1 cellular context compared by ENCODE assay signal in the genomic region with DNA sequence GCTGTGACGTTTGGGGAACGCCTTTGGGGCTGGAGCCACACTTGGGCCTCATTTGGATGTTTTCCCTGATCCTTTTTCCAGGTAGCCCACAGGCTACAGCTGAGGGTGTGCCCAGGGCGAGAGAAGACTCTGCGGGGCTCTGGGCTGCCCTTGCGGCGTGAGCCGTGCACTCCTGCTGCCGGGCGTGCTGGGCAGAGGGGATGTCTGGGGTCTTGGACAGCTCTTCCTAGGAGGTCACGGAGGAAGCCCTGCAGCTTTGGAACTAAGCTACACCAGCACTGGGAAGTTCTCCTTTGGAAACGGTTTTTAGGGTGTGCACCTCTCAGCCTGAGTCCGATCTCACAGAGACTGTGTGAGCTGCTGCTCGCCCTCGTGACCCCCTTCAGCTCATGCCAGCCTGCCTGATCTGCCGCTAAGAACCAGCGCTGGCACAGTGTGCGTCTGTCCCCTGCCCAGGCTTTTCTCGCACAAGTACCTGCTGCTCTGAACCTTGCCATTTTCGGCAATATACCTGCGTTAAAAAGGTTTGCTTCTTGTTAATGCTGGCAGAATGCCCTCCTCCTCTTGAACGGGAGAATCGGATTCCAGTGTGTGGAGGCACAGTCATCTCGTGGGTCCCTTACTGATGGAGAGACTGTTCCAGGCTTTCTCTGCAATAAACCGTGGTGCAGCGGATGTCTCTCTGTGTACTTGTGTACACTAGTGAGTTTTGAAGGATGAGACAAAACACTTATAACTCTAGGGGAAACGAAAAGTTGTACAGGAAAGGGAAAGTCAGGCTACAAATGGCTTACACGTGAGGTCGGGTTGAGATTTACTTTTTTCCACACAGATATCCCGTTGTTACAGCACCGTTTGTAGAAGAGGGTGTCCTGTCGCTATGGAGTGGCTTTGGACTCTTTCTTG.
TF ChIP-seq lines count a peak whose summit lies in the region.

No MANE protein-coding gene starts in this region.

TF ChIP-seq in K562, 482 proteins besides CTCF, POLR2A, EP300 and RAD21:
- TF ChIP-seq CBX2 (IDR thresholded peaks at IDR 0.05; ENCODE audit: insufficient read depth, low read length, poor library complexity, severe bottlenecking), result peak; percentile 77
- TF ChIP-seq ARID2 (IDR thresholded peaks at IDR 0.05), result no peak
- no peak for TF ChIP-seq CEBPB (tag; IDR thresholded peaks at IDR 0.05)
- TF ChIP-seq HEY1 (CRISPR knock-in tag; IDR thresholded peaks at IDR 0.05; ENCODE audit: borderline replicate concordance), result no peak
- no peak for TF ChIP-seq DNMT1 (IDR thresholded peaks at IDR 0.05)
- peak; percentile 91; the same call in 1 of the 2 replicates for TF ChIP-seq EZH2 (IDR thresholded peaks at IDR 0.05; ENCODE audit: borderline replicate concordance, low read depth, low read length)
- no peak for TF ChIP-seq IRF2 (CRISPR knock-in tag; IDR thresholded peaks at IDR 0.05)
- peak; percentile 33; the same call in 1 of the 2 replicates for TF ChIP-seq BMI1 (IDR thresholded peaks at IDR 0.05; ENCODE audit: low read length)
- TF ChIP-seq BRF1 (IDR thresholded peaks at IDR 0.05; ENCODE audit: borderline replicate concordance, extremely low read depth, insufficient read length), result no peak
- TF ChIP-seq XRCC4 (IDR thresholded peaks at IDR 0.05; ENCODE audit: extremely low read depth, insufficient read depth, insufficient read length), result no peak
- peak; percentile 24 for TF ChIP-seq ZFP36 (IDR thresholded peaks at IDR 0.05; ENCODE audit: low read depth, low read length, partially characterized antibody)
- TF ChIP-seq, protein P1, sequence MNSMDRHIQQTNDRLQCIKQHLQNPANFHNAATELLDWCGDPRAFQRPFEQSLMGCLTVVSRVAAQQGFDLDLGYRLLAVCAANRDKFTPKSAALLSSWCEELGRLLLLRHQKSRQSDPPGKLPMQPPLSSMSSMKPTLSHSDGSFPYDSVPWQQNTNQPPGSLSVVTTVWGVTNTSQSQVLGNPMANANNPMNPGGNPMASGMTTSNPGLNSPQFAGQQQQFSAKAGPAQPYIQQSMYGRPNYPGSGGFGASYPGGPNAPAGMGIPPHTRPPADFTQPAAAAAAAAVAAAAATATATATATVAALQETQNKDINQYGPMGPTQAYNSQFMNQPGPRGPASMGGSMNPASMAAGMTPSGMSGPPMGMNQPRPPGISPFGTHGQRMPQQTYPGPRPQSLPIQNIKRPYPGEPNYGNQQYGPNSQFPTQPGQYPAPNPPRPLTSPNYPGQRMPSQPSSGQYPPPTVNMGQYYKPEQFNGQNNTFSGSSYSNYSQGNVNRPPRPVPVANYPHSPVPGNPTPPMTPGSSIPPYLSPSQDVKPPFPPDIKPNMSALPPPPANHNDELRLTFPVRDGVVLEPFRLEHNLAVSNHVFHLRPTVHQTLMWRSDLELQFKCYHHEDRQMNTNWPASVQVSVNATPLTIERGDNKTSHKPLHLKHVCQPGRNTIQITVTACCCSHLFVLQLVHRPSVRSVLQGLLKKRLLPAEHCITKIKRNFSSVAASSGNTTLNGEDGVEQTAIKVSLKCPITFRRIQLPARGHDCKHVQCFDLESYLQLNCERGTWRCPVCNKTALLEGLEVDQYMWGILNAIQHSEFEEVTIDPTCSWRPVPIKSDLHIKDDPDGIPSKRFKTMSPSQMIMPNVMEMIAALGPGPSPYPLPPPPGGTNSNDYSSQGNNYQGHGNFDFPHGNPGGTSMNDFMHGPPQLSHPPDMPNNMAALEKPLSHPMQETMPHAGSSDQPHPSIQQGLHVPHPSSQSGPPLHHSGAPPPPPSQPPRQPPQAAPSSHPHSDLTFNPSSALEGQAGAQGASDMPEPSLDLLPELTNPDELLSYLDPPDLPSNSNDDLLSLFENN (IDR thresholded peaks at IDR 0.05; ENCODE audit: low read depth in 2 of 2, low read length in 2 of 2), result no peak
- TF ChIP-seq CBX8 (IDR thresholded peaks at IDR 0.05; ENCODE audit: borderline replicate concordance, extremely low read depth, low read depth, low read length, poor library complexity, severe bottlenecking), result peak; percentile 91
